ENCODE assay signal across 20 cellular contexts in genomic region chr22:44999687-45000086, GRCh38. TPM values are rescaled to one million over a fixed set of nuclear protein-coding genes. Genes with fewer than 3 reads are reported as not detected.
DNase-seq lines count a peak whose midpoint lies in the region; ATAC-seq and TF ChIP-seq lines count a peak whose summit lies in the region.
"Had no signal": no experiment of that assay in that cellular context is flagged by ENCODE, and none has a peak within 500 bp of the region (broad histone marks: within the 10 kb centered on the region; RNA-seq: fewer than 3 reads in every experiment).

No MANE protein-coding gene starts in this region.

- H3K4me1 ChIP-seq in HEK293 (ENCODE audit: control insufficient read depth, insufficient read depth, low read length) (peaks cover 3% of the 10 kb centered on the region; the same call in 1 of the 2 replicates), neural progenitor cell (peaks cover 7% of the 10 kb centered on the region), esophagus squamous epithelium (no peaks in the 10 kb centered on the region)

- no peak for ATAC-seq in activated naive CD4-positive, alpha-beta T cell treated with anti-CD3 and anti-CD28 coated beads, Interleukin-2, amount 50 U/mL, for 72 hours
- ATAC-seq in WTC11 = no peak
- no peak for ATAC-seq in HG03097 (IDR thresholded peaks at IDR 0.05; ENCODE audit: low FRiP score, unreplicated experiment)
- ATAC-seq: CD8-positive, alpha-beta T cell had no signal

- no peak overlapping the region for H2AFZ ChIP-seq in neural progenitor cell (replicated peaks)

- no peak for TF ChIP-seq CTCF in HEK293 (tag by site-specific recombination; IDR thresholded peaks at IDR 0.05)
- no peak for TF ChIP-seq CTCF in WTC11 (IDR thresholded peaks at IDR 0.05)
- no peak for TF ChIP-seq CTCF in neural progenitor cell (IDR thresholded peaks at IDR 0.05)
- TF ChIP-seq CTCF in esophagus squamous epithelium (IDR thresholded peaks at IDR 0.05) = no peak

- CTCF ChIA-PET in activated naive CD4-positive, alpha-beta T cell treated with anti-CD3 and anti-CD28 coated beads for 36 hours (lab: Charles Lee) = interaction anchor here (0.5 kb wide), 1 partner anchor 95 kb away, joined by 6 read pairs; no protein-coding TSS in a partner anchor
- CTCF ChIA-PET in HEK293 (lab: Yijun Ruan, JAX) (no interaction called here), WTC11 (lab: Charles Lee) (no interaction called here)

- 64 to 73% methylated on average over 8 to 11 of the region's 13 CpGs for WGBS in esophagus squamous epithelium, 2 donors

- H3K4me1 Mint-ChIP-seq in activated naive CD4-positive, alpha-beta T cell treated with anti-CD3 and anti-CD28 coated beads for 36 hours (ENCODE audit: low read depth) = no peaks in the 10 kb centered on the region
- peaks cover 94% of the 10 kb centered on the region for H3K4me1 Mint-ChIP-seq in WTC11
- peaks cover 51% of the 10 kb centered on the region for H3K4me1 Mint-ChIP-seq in neural progenitor cell

- intact Hi-C loops in activated naive CD4-positive, alpha-beta T cell treated with anti-CD3 and anti-CD28 coated beads for 36 hours (cut with micrococcal nuclease) = no loop called here
- intact Hi-C loops in esophagus squamous epithelium (cut with DNase I) = no loop called here

- H3K9ac ChIP-seq in neural progenitor cell = no peak overlapping the region
- H3K9ac ChIP-seq: KMS-11 had no signal

- no peak overlapping the region for H3K4me2 ChIP-seq in neural progenitor cell
- H3K4me2 ChIP-seq: KMS-11 had no signal

- peaks cover 100% of the 10 kb centered on the region for H3K79me2 ChIP-seq in neural progenitor cell (ENCODE audit: low read depth)

- H3K27ac ChIP-seq in HEK293 (ENCODE audit: extremely low read depth, low read depth, low read length) = no peak overlapping the region
- H3K27ac ChIP-seq in neural progenitor cell = peak overlapping the region; percentile 29
- no peak overlapping the region for H3K27ac ChIP-seq in esophagus squamous epithelium
- H3K27ac ChIP-seq: KMS-11, SK-N-MC had no signal

- H3K9me3 Mint-ChIP-seq in activated naive CD4-positive, alpha-beta T cell treated with anti-CD3 and anti-CD28 coated beads, Interleukin-2, amount 50 U/mL, for 72 hours = no peaks in the 10 kb centered on the region
- no peaks in the 10 kb centered on the region for H3K9me3 Mint-ChIP-seq in activated naive CD4-positive, alpha-beta T cell treated with anti-CD3 and anti-CD28 coated beads for 36 hours
- H3K9me3 Mint-ChIP-seq in WTC11 = no peaks in the 10 kb centered on the region
- no peaks in the 10 kb centered on the region for H3K9me3 Mint-ChIP-seq in neural progenitor cell
- H3K9me3 Mint-ChIP-seq: CD8-positive, alpha-beta T cell had no signal

- H3K4me3 ChIP-seq in HEK293 (ENCODE audit: low read depth, low read length) (no peak overlapping the region), neural progenitor cell (no peak overlapping the region), esophagus squamous epithelium (no peak overlapping the region)
- H3K4me3 ChIP-seq: MG63, SK-N-MC had no signal

- no peaks in the 10 kb centered on the region for H3K36me3 Mint-ChIP-seq in activated naive CD4-positive, alpha-beta T cell treated with anti-CD3 and anti-CD28 coated beads, Interleukin-2, amount 50 U/mL, for 72 hours
- no peaks in the 10 kb centered on the region for H3K36me3 Mint-ChIP-seq in activated naive CD4-positive, alpha-beta T cell treated with anti-CD3 and anti-CD28 coated beads for 36 hours (ENCODE audit: low read depth)
- H3K36me3 Mint-ChIP-seq in WTC11 = peaks cover 72% of the 10 kb centered on the region
- H3K36me3 Mint-ChIP-seq in neural progenitor cell = peaks cover 55% of the 10 kb centered on the region
- H3K36me3 Mint-ChIP-seq: CD8-positive, alpha-beta T cell had no signal

- peak overlapping the region; percentile 4 to 21 for H3K27ac Mint-ChIP-seq in activated naive CD4-positive, alpha-beta T cell treated with anti-CD3 and anti-CD28 coated beads, Interleukin-2, amount 50 U/mL, for 72 hours
- no peak overlapping the region for H3K27ac Mint-ChIP-seq in activated naive CD4-positive, alpha-beta T cell treated with anti-CD3 and anti-CD28 coated beads for 36 hours
- H3K27ac Mint-ChIP-seq in WTC11 (peak overlapping the region; percentile 75), neural progenitor cell (no peak overlapping the region)
- H3K27ac Mint-ChIP-seq: CD8-positive, alpha-beta T cell had no signal

- peaks cover 30% of the 10 kb centered on the region for H3K27me3 Mint-ChIP-seq in activated naive CD4-positive, alpha-beta T cell treated with anti-CD3 and anti-CD28 coated beads for 36 hours (ENCODE audit: low read depth)
- no peaks in the 10 kb centered on the region for H3K27me3 Mint-ChIP-seq in WTC11 (ENCODE audit: low read depth)
- H3K27me3 Mint-ChIP-seq in neural progenitor cell (ENCODE audit: insufficient read depth, low read depth) = peaks cover 3% of the 10 kb centered on the region

- H4K20me1 ChIP-seq in neural progenitor cell (ENCODE audit: low read depth) = peaks cover 100% of the 10 kb centered on the region

- H3K36me3 ChIP-seq in HEK293 (ENCODE audit: control insufficient read depth in 2 of 2, insufficient read depth in 1 of 2, low read length in 2 of 2) (no peaks in the 10 kb centered on the region), neural progenitor cell (no peaks in the 10 kb centered on the region), esophagus squamous epithelium (no peaks in the 10 kb centered on the region)
- H3K36me3 ChIP-seq: MG63 had no signal

- H3K4me3 Mint-ChIP-seq in activated naive CD4-positive, alpha-beta T cell treated with anti-CD3 and anti-CD28 coated beads for 36 hours = no peak overlapping the region
- H3K4me3 Mint-ChIP-seq in WTC11 (no peak overlapping the region), neural progenitor cell (no peak overlapping the region)
- H3K4me3 Mint-ChIP-seq: CD8-positive, alpha-beta T cell had no signal

- TF ChIP-seq POLR2A in esophagus squamous epithelium (IDR thresholded peaks at IDR 0.05) = no peak

- DNase-seq in activated naive CD4-positive, alpha-beta T cell treated with anti-CD3 and anti-CD28 coated beads, Interleukin-2, amount 50 U/mL, for 72 hours (ENCODE audit: low spot score in 2 of 2) = no peak
- no peak for DNase-seq in activated naive CD4-positive, alpha-beta T cell treated with anti-CD3 and anti-CD28 coated beads for 36 hours
- DNase-seq in WTC11 (ENCODE audit: low spot score) (no peak), neural progenitor cell (ENCODE audit: low spot score) (no peak), NCI-H1436 treated with DMSO at 0.1 percent for 48 hours (lab: John Stamatoyannopoulos, UW) (no peak), esophagus squamous epithelium (lab: John Stamatoyannopoulos, UW) (no peak)
- DNase-seq: 8988T; CD8-positive, alpha-beta T cell; DMS53; MG63; NCI-H1092; NCI-H146; NCI-H2029 treated with DMSO at 0.1 percent for 48 hours; NCI-H774; OCI-M1; SHP77 had no signal

- no peaks in the 10 kb centered on the region for H3K9me3 ChIP-seq in HEK293 (ENCODE audit: control insufficient read depth, insufficient read depth, low read depth, low read length)
- no peaks in the 10 kb centered on the region for H3K9me3 ChIP-seq in neural progenitor cell (ENCODE audit: low read depth)
- H3K9me3 ChIP-seq in esophagus squamous epithelium = no peaks in the 10 kb centered on the region
- H3K9me3 ChIP-seq: MG63 had no signal

- H3F3A ChIP-seq in neural progenitor cell (ENCODE audit: low read depth) = peaks cover 2% of the 10 kb centered on the region

- H3K27me3 ChIP-seq in neural progenitor cell (no peaks in the 10 kb centered on the region), esophagus squamous epithelium (peaks cover 0 to 51% (median 1%) of the 10 kb centered on the region in 4 donors)

- POLR2A ChIA-PET in HEK293 (lab: Yijun Ruan, JAX) = no interaction called here
- POLR2A ChIA-PET in WTC11 (lab: Charles Lee) = no interaction called here

TF ChIP-seq in WTC11, 78 proteins besides CTCF, POLR2A, EP300 and RAD21 (continues in another document):
- TF ChIP-seq ZNF512 (CRISPR knock-in tag; IDR thresholded peaks at IDR 0.05; ENCODE audit: borderline replicate concordance) (no peak), TP53 (CRISPR knock-in tag; IDR thresholded peaks at IDR 0.05) (no peak), STAT6 (CRISPR knock-in tag; conservative IDR thresholded peaks at IDR 0.05; ENCODE audit: low read depth) (no peak), ZNF138 (CRISPR knock-in tag; conservative IDR thresholded peaks at IDR 0.05) (no peak)

RNA-seq across cellular contexts. Expression of gene PHF21B, which starts 10.1 kb away (rescaled TPM):
- total RNA-seq in activated naive CD4-positive, alpha-beta T cell treated with anti-CD3 and anti-CD28 coated beads, Interleukin-2, amount 50 U/mL, for 72 hours = under 1 TPM in 1 of 2 donors, not detected in 1; 0.07 TPM
- total RNA-seq in activated naive CD4-positive, alpha-beta T cell treated with anti-CD3 and anti-CD28 coated beads for 36 hours = not detected
- 90.6 to 107 TPM (median 92.5 TPM) in 3 replicates for total RNA-seq in WTC11 (2021)
- 6.7 and 22.6 TPM in 2 replicates for total RNA-seq in neural progenitor cell (ENCODE audit: low replicate concordance)
- under 1 TPM in 2 of 4 donors, not detected in 2; 0.04 to 0.19 TPM for total RNA-seq in esophagus squamous epithelium
- total RNA-seq: CD8-positive, alpha-beta T cell had no signal

Comparison
In these comparisons a context has a peak if more than half of its experiments do, and no peak if none do; other contexts are left out.
1. H3K27ac Mint-ChIP-seq: peak in activated naive CD4-positive, alpha-beta T cell treated with anti-CD3 and anti-CD28 coated beads, Interleukin-2, amount 50 U/mL, for 72 hours (2 of 2) and WTC11 (single experiment); none in activated naive CD4-positive, alpha-beta T cell treated with anti-CD3 and anti-CD28 coated beads for 36 hours (single experiment) and neural progenitor cell (single experiment).